27 cellular contexts compared by ENCODE assay signal in genomic region chr4:76473186-76473585, GRCh38. TPM values are rescaled to one million over a fixed set of nuclear protein-coding genes. Genes with fewer than 3 reads are reported as not detected.
"Had no signal": no experiment of that assay in that cellular context is flagged by ENCODE, and none has a peak within 500 bp of the region (broad histone marks: within the 10 kb centered on the region; RNA-seq: fewer than 3 reads in every experiment).

No MANE protein-coding gene starts in this region.

- H3K36me3 ChIP-seq: stomach, suprapubic skin, thoracic aorta, thyroid gland, tibial artery, tibial nerve, transverse colon, upper lobe of left lung, upper lobe of right lung, uterus, vagina had no signal

- H3K27me3 ChIP-seq: stomach, testis, thyroid gland, tibial artery, tibial nerve, transverse colon, upper lobe of left lung, upper lobe of right lung, uterus, vagina had no signal

- H3K4me1 ChIP-seq: stomach, suprapubic skin, testis, tibial artery, tibial nerve, transverse colon, upper lobe of left lung, upper lobe of right lung, uterus, vagina had no signal

- H3K36me3 Mint-ChIP-seq: stimulated activated effector memory CD8-positive, alpha-beta T cell treated with anti-CD3 and anti-CD28 coated beads, Interleukin-12 subunit alpha, Interleukin-12 subunit beta, amount 100 ng/mL, for 72 hours; stimulated activated memory B cell treated with anti-CD40 and anti-IgM and Interleukin-4, amounts not matched to agents 10 μg/mL and 1 μg/mL and 100 μg/mL, for 72 hours; stimulated activated naive B cell treated with anti-CD40 and anti-IgM and Interleukin-4, amounts not matched to agents 10 μg/mL and 1 μg/mL and 100 μg/mL, for 72 hours; type B pancreatic cell had no signal

- H3K4me1 Mint-ChIP-seq: stimulated activated effector memory CD8-positive, alpha-beta T cell treated with anti-CD3 and anti-CD28 coated beads, Interleukin-12 subunit alpha, Interleukin-12 subunit beta, amount 100 ng/mL, for 72 hours; stimulated activated memory B cell treated with anti-CD40 and anti-IgM and Interleukin-4, amounts not matched to agents 10 μg/mL and 1 μg/mL and 100 μg/mL, for 72 hours; stimulated activated naive B cell treated with anti-CD40 and anti-IgM and Interleukin-4, amounts not matched to agents 10 μg/mL and 1 μg/mL and 100 μg/mL, for 72 hours; stimulated activated naive CD8-positive, alpha-beta T cell treated with anti-CD3 and anti-CD28 coated beads, Interleukin-15, amount 100 ng/mL, for 72 hours had no signal

- H3K9me3 ChIP-seq: suprapubic skin, testis, thoracic aorta, thyroid gland, tibial artery, tibial nerve, transverse colon, upper lobe of left lung, upper lobe of right lung, uterus, vagina had no signal

- H3K9me3 Mint-ChIP-seq: stimulated activated effector memory CD8-positive, alpha-beta T cell treated with anti-CD3 and anti-CD28 coated beads, Interleukin-12 subunit alpha, Interleukin-12 subunit beta, amount 100 ng/mL, for 72 hours; stimulated activated memory B cell treated with anti-CD40 and anti-IgM and Interleukin-4, amounts not matched to agents 10 μg/mL and 1 μg/mL and 100 μg/mL, for 72 hours; stimulated activated naive CD8-positive, alpha-beta T cell treated with anti-CD3 and anti-CD28 coated beads, Interleukin-15, amount 100 ng/mL, for 72 hours; stimulated activated naive CD8-positive, alpha-beta T cell treated with anti-CD3 and anti-CD28 coated beads, Interleukin-15, Interleukin-2, amounts not matched to agents 100 ng/mL and 50 ng/mL, for 24 hours; type B pancreatic cell had no signal

- H3K4me3 ChIP-seq: stomach, suprapubic skin, testis, thoracic aorta, thyroid gland, tibial artery, tibial nerve, transverse colon, upper lobe of left lung, upper lobe of right lung, uterus, vagina had no signal

- H3K27me3 Mint-ChIP-seq: stimulated activated naive CD8-positive, alpha-beta T cell treated with anti-CD3 and anti-CD28 coated beads, Interleukin-15, amount 100 ng/mL, for 72 hours; type B pancreatic cell had no signal

- H3K27ac Mint-ChIP-seq: stimulated activated effector memory CD8-positive, alpha-beta T cell treated with anti-CD3 and anti-CD28 coated beads, Interleukin-12 subunit alpha, Interleukin-12 subunit beta, amount 100 ng/mL, for 72 hours; stimulated activated memory B cell treated with anti-CD40 and anti-IgM and Interleukin-4, amounts not matched to agents 10 μg/mL and 1 μg/mL and 100 μg/mL, for 72 hours; stimulated activated naive B cell treated with anti-CD40 and anti-IgM and Interleukin-4, amounts not matched to agents 10 μg/mL and 1 μg/mL and 100 μg/mL, for 72 hours; stimulated activated naive CD8-positive, alpha-beta T cell treated with anti-CD3 and anti-CD28 coated beads, Interleukin-15, amount 100 ng/mL, for 72 hours; stimulated activated naive CD8-positive, alpha-beta T cell treated with anti-CD3 and anti-CD28 coated beads, Interleukin-15, Interleukin-2, amounts not matched to agents 100 ng/mL and 50 ng/mL, for 24 hours; type B pancreatic cell had no signal

- H3K27ac ChIP-seq: stomach, suprapubic skin, testis, thoracic aorta, thyroid gland, tibial artery, tibial nerve, transverse colon, upper lobe of left lung, upper lobe of right lung, uterus, vagina had no signal

- H3K4me3 Mint-ChIP-seq: stimulated activated effector memory CD8-positive, alpha-beta T cell treated with anti-CD3 and anti-CD28 coated beads, Interleukin-12 subunit alpha, Interleukin-12 subunit beta, amount 100 ng/mL, for 72 hours; stimulated activated memory B cell treated with anti-CD40 and anti-IgM and Interleukin-4, amounts not matched to agents 10 μg/mL and 1 μg/mL and 100 μg/mL, for 72 hours; stimulated activated naive B cell treated with anti-CD40 and anti-IgM and Interleukin-4, amounts not matched to agents 10 μg/mL and 1 μg/mL and 100 μg/mL, for 72 hours; stimulated activated naive CD8-positive, alpha-beta T cell treated with anti-CD3 and anti-CD28 coated beads, Interleukin-15, amount 100 ng/mL, for 72 hours; stimulated activated naive CD8-positive, alpha-beta T cell treated with anti-CD3 and anti-CD28 coated beads, Interleukin-15, Interleukin-2, amounts not matched to agents 100 ng/mL and 50 ng/mL, for 24 hours; type B pancreatic cell had no signal

- DNase-seq: stimulated activated CD4-positive, alpha-beta T cell treated with anti-CD3 and anti-CD28 coated beads, Interleukin-2, amount 100 ng/mL, for 48 hours; stimulated activated CD4-positive, alpha-beta T cell treated with anti-CD3 and anti-CD28 coated beads, Interleukin-4, amount 100 ng/mL, for 1 hour; stimulated activated CD4-positive, alpha-beta T cell treated with anti-CD3 and anti-CD28 coated beads, Interleukin-4, amount 100 ng/mL, for 24 hours; stimulated activated CD4-positive, alpha-beta T cell treated with anti-CD3 and anti-CD28 coated beads, Interleukin-4, amount 100 ng/mL, for 4 hours; stimulated activated CD8-positive, alpha-beta memory T cell treated with anti-CD3 and anti-CD28 coated beads, Interleukin-4, amount 100 ng/mL, for 48 hours; stimulated activated naive B cell treated with anti-CD40 and anti-IgM and Interleukin-4, amounts not matched to agents 10 μg/mL and 1 μg/mL and 100 μg/mL, for 72 hours; stimulated activated naive CD4-positive, alpha-beta T cell; stimulated activated naive CD4-positive, alpha-beta T cell treated with Interleukin-2 at 50 U/mL for 16 hours; stimulated activated naive CD8-positive, alpha-beta T cell treated with anti-CD3 and anti-CD28 coated beads, Interleukin-15, amount 100 ng/mL, for 72 hours; stimulated activated naive CD8-positive, alpha-beta T cell treated with anti-CD3 and anti-CD28 coated beads, Interleukin-15, Interleukin-2, amounts not matched to agents 100 U/mL and 50 U/mL, for 24 hours; stomach; substantia nigra; testis; thyroid gland; tibial artery; transverse colon; upper lobe of left lung; upper lobe of right lung; uterus had no signal

- ATAC-seq: stimulated activated effector memory CD8-positive, alpha-beta T cell treated with anti-CD3 and anti-CD28 coated beads, Interleukin-12 subunit alpha, Interleukin-12 subunit beta, amount 100 ng/mL, for 72 hours; stimulated activated memory B cell treated with anti-CD40 and anti-IgM and Interleukin-4, amounts not matched to agents 10 μg/mL and 1 μg/mL and 100 μg/mL, for 72 hours; stimulated activated naive B cell treated with anti-CD40 and anti-IgM and Interleukin-4, amounts not matched to agents 10 μg/mL and 1 μg/mL and 100 μg/mL, for 72 hours; stimulated activated naive CD8-positive, alpha-beta T cell treated with anti-CD3 and anti-CD28 coated beads, Interleukin-15, amount 100 ng/mL, for 72 hours; stimulated activated naive CD8-positive, alpha-beta T cell treated with anti-CD3 and anti-CD28 coated beads, Interleukin-15, Interleukin-2, amounts not matched to agents 100 U/mL and 50 U/mL, for 24 hours; upper lobe of right lung had no signal

RNA-seq across cellular contexts. Expression of gene CCDC158, which starts 52.2 kb away (rescaled TPM):
- total RNA-seq: vagina had no signal
- polyA plus RNA-seq: stomach had no signal
